ENCODE assay signal across 26 cellular contexts in genomic region chr1:99782397-99782796, GRCh38.
"Had no signal": no experiment of that assay in that cellular context is flagged by ENCODE, and none has a peak within 500 bp of the region (broad histone marks: within the 10 kb centered on the region; RNA-seq: fewer than 3 reads in every experiment).

No MANE protein-coding gene starts in this region.

- ATAC-seq: esophagus mucosa; gastrocnemius medialis; mucosa of descending colon; naive thymus-derived CD4-positive, alpha-beta T cell; right lobe of liver had no signal

- H3K4me1 Mint-ChIP-seq: nephron had no signal

- H3K27ac Mint-ChIP-seq: endodermal cell; mesothelial cell of epicardium; naive thymus-derived CD4-positive, alpha-beta T cell; nephron; neural progenitor cell; progenitor cell of endocrine pancreas; type B pancreatic cell had no signal

- H3K4me3 Mint-ChIP-seq: endodermal cell; mesothelial cell of epicardium; naive thymus-derived CD4-positive, alpha-beta T cell; nephron; neural progenitor cell; type B pancreatic cell had no signal

- H3K9me3 Mint-ChIP-seq: endodermal cell; mesothelial cell of epicardium; naive thymus-derived CD4-positive, alpha-beta T cell; nephron; neural progenitor cell; type B pancreatic cell had no signal

- DNase-seq: dorsolateral prefrontal cortex; effector CD8-positive, alpha-beta T cell; endodermal cell; foreskin fibroblast; gastrocnemius medialis; head of caudate nucleus; mesenchymal stem cell; mucosa of descending colon; naive thymus-derived CD4-positive, alpha-beta T cell; right lobe of liver; small intestine; stimulated activated CD4-positive, alpha-beta T cell treated with anti-CD3 and anti-CD28 coated beads, Interleukin-12 subunit alpha, Interleukin-12 subunit beta, amount 100 ng/mL, for 4 hours; stimulated activated CD4-positive, alpha-beta T cell treated with anti-CD3 and anti-CD28 coated beads, Interleukin-1b, Interleukin-23, amount 100 ng/mL, for 48 hours; stimulated activated CD4-positive, alpha-beta T cell treated with anti-CD3 and anti-CD28 coated beads, Interleukin-4, amount 100 ng/mL, for 1 hour; stimulated activated CD8-positive, alpha-beta memory T cell treated with anti-CD3 and anti-CD28 coated beads, Interleukin-4, amount 100 ng/mL, for 48 hours; stimulated activated naive CD4-positive, alpha-beta T cell treated with Interleukin-2 at 50 U/mL for 16 hours; stomach; thyroid gland had no signal

- H3K27me3 Mint-ChIP-seq: progenitor cell of endocrine pancreas, type B pancreatic cell had no signal

- FAIRE-seq: colon, keratinocyte, small intestine had no signal

- H3K36me3 Mint-ChIP-seq: mesothelial cell of epicardium; naive thymus-derived CD4-positive, alpha-beta T cell; neural progenitor cell; type B pancreatic cell had no signal
